Comparison of ENCODE assay signal across 10 cellular contexts in genomic region chr1:237890822-237891221, GRCh38. TPM values are rescaled to one million over a fixed set of nuclear protein-coding genes. Genes with fewer than 3 reads are reported as not detected.
"Had no signal": no experiment of that assay in that cellular context is flagged by ENCODE, and none has a peak within 500 bp of the region (broad histone marks: within the 10 kb centered on the region; RNA-seq: fewer than 3 reads in every experiment).

A gene with protein sequence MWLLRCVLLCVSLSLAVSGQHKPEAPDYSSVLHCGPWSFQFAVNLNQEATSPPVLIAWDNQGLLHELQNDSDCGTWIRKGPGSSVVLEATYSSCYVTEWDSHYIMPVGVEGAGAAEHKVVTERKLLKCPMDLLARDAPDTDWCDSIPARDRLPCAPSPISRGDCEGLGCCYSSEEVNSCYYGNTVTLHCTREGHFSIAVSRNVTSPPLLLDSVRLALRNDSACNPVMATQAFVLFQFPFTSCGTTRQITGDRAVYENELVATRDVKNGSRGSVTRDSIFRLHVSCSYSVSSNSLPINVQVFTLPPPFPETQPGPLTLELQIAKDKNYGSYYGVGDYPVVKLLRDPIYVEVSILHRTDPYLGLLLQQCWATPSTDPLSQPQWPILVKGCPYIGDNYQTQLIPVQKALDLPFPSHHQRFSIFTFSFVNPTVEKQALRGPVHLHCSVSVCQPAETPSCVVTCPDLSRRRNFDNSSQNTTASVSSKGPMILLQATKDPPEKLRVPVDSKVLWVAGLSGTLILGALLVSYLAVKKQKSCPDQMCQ (minus strand): TSS chr1:237890922. CDS start chr1:237890635, 287 bp downstream.

- H3K9ac ChIP-seq: GM23248 had no signal

- H3K27ac ChIP-seq: GM23248 had no signal

- H3K36me3 ChIP-seq: HAP-1 had no signal

- ATAC-seq: HCT116 had no signal

- H2AFZ ChIP-seq: GM23248 had no signal

- H3K4me3 ChIP-seq: GM23248, HAP-1 had no signal

- FAIRE-seq: HTR-8/SVneo had no signal

- DNase-seq: GM23248, GOT3, H7, HFFc6, IMR-90 had no signal

RNA-seq across cellular contexts. Expression of the gene that starts here (rescaled TPM):
- total RNA-seq: GM23248, H4, H7, HFFc6, HT-29, IMR-90 had no signal
- polyA plus RNA-seq: GM23248, IMR-90 had no signal
